ENCODE assay signal across 9 cellular contexts in the genomic region with DNA sequence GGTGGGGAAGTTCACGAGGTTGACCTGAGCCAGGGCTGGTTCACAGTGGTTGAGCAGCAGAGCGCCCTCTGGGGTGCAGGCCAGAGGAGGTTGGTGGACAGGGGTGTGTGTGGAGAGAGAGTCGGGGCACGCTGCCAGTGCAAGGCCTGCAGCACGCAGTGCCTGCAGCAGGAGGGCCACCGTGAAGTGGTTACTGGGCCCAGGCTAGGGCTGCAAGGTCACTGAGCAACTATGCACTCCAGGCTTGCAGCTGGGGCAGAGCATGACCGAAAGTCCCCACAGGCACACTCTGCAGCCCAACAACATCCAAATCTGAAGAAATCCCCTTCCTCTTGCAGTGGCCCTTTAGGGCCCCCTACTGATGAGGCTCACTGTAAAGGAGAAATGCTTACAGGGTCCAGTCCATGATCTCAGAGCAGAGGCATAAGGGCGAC.
DNase-seq lines count a peak whose midpoint lies in the region; ATAC-seq and TF ChIP-seq lines count a peak whose summit lies in the region.
"Had no signal": no experiment of that assay in that cellular context is flagged by ENCODE, and none has a peak within 500 bp of the region (broad histone marks: within the 10 kb centered on the region; RNA-seq: fewer than 3 reads in every experiment).

No MANE protein-coding gene starts in this region.

- H3K27ac Mint-ChIP-seq in activated CD8-positive, alpha-beta T cell treated with anti-CD3 and anti-CD28 coated beads for 36 hours, result peak overlapping the region; percentile 13
- no peak overlapping the region for H3K27ac Mint-ChIP-seq in type B pancreatic cell
- H3K27ac Mint-ChIP-seq: IgD-negative memory B cell had no signal

- H3K36me3 ChIP-seq in GM06990 (ENCODE audit: control insufficient read depth, insufficient read depth, low read length), result no peaks in the 10 kb centered on the region; the same call in 1 of the 2 replicates
- H3K36me3 ChIP-seq in HEK293 (ENCODE audit: control insufficient read depth in 2 of 2, insufficient read depth in 1 of 2, low read length in 2 of 2), result no peaks in the 10 kb centered on the region; a peak in 1 of 3 replicates

- H3K4me1 ChIP-seq in HEK293 (ENCODE audit: control insufficient read depth, insufficient read depth, low read length), result peaks cover 9% of the 10 kb centered on the region

- CTCF ChIA-PET in HEK293 (lab: Yijun Ruan, JAX), result interaction anchor here (0.5 to 1.3 kb wide), 13 partner anchors 9 to 903 kb away, joined by 3 to 8 read pairs (median 3); no protein-coding TSS in a partner anchor
- CTCF ChIA-PET in activated CD8-positive, alpha-beta T cell treated with anti-CD3 and anti-CD28 coated beads for 36 hours (lab: Charles Lee), result interaction anchor here (0.8 to 4.4 kb wide), 8 partner anchors 12 to 269 kb away, joined by 3 to 43 read pairs (median 4); no protein-coding TSS in a partner anchor

- ATAC-seq in activated CD8-positive, alpha-beta T cell treated with anti-CD3 and anti-CD28 coated beads for 36 hours, result peak; percentile 56
- ATAC-seq in left lobe of liver, result peak; percentile 68

- no peaks in the 10 kb centered on the region for H3K27me3 Mint-ChIP-seq in activated CD8-positive, alpha-beta T cell treated with anti-CD3 and anti-CD28 coated beads for 36 hours
- H3K27me3 Mint-ChIP-seq in type B pancreatic cell, result peaks cover 10% of the 10 kb centered on the region
- H3K27me3 Mint-ChIP-seq: IgD-negative memory B cell had no signal

- no peak overlapping the region for H3K27ac ChIP-seq in HEK293 (ENCODE audit: extremely low read depth, low read depth, low read length)

- TF ChIP-seq CTCF in GM06990 (IDR thresholded peaks at IDR 0.05; ENCODE audit: insufficient read depth, low read length, poor library complexity, severe bottlenecking) (peak; percentile 53), HEK293 (tag by site-specific recombination; IDR thresholded peaks at IDR 0.05) (peak; percentile 61), type B pancreatic cell (conservative IDR thresholded peaks at IDR 0.05) (no peak)
- TF ChIP-seq CTCF in activated CD8-positive, alpha-beta T cell treated with anti-CD3 and anti-CD28 coated beads for 36 hours (IDR thresholded peaks at IDR 0.05), result no peak

- DNase-seq in GM06990 (ENCODE audit: extremely low read depth, insufficient read length) (peak; percentile 65), left lobe of liver (ENCODE audit: low spot score) (no peak), type B pancreatic cell (ENCODE audit: extremely low spot score, unreplicated experiment) (no peak), dedifferentiated amniotic fluid mesenchymal stem cell (ENCODE audit: extremely low spot score) (no peak), COLO829 (ENCODE audit: low spot score) (no peak)
- DNase-seq in activated CD8-positive, alpha-beta T cell treated with anti-CD3 and anti-CD28 coated beads for 36 hours, result peak; percentile 16
- DNase-seq in stimulated activated CD4-positive, alpha-beta T cell treated with anti-CD3 and anti-CD28 coated beads, Interleukin-4, amount 100 ng/mL, for 4 hours, result no peak

- no peaks in the 10 kb centered on the region for H3K27me3 ChIP-seq in GM06990 (replicated peaks; ENCODE audit: control insufficient read depth, insufficient read depth, low read length)

- no peaks in the 10 kb centered on the region for H3K9me3 ChIP-seq in HEK293 (ENCODE audit: control insufficient read depth, insufficient read depth, low read depth, low read length)

- POLR2A ChIA-PET in HEK293 (lab: Yijun Ruan, JAX), result no interaction called here
- POLR2A ChIA-PET in activated CD8-positive, alpha-beta T cell treated with anti-CD3 and anti-CD28 coated beads for 36 hours (lab: Charles Lee), result no interaction called here

- H3K36me3 Mint-ChIP-seq in activated CD8-positive, alpha-beta T cell treated with anti-CD3 and anti-CD28 coated beads for 36 hours (ENCODE audit: low read depth), result peaks cover 10% of the 10 kb centered on the region
- no peaks in the 10 kb centered on the region for H3K36me3 Mint-ChIP-seq in type B pancreatic cell

- H3K4me3 ChIP-seq in GM06990 (replicated peaks; ENCODE audit: low read depth, low read length), result no peak overlapping the region
- no peak overlapping the region for H3K4me3 ChIP-seq in HEK293 (ENCODE audit: low read depth, low read length)

- H3K9me3 Mint-ChIP-seq in activated CD8-positive, alpha-beta T cell treated with anti-CD3 and anti-CD28 coated beads for 36 hours, result no peaks in the 10 kb centered on the region
- H3K9me3 Mint-ChIP-seq in type B pancreatic cell, result no peaks in the 10 kb centered on the region

- no peak overlapping the region for H3K4me3 Mint-ChIP-seq in activated CD8-positive, alpha-beta T cell treated with anti-CD3 and anti-CD28 coated beads for 36 hours
- no peak overlapping the region for H3K4me3 Mint-ChIP-seq in type B pancreatic cell
- H3K4me3 Mint-ChIP-seq: IgD-negative memory B cell had no signal

- H3K4me1 Mint-ChIP-seq in activated CD8-positive, alpha-beta T cell treated with anti-CD3 and anti-CD28 coated beads for 36 hours (ENCODE audit: low read depth), result no peaks in the 10 kb centered on the region
- H3K4me1 Mint-ChIP-seq in type B pancreatic cell (ENCODE audit: unreplicated experiment), result peaks cover 3% of the 10 kb centered on the region
- H3K4me1 Mint-ChIP-seq: IgD-negative memory B cell had no signal

- intact Hi-C loops in activated CD8-positive, alpha-beta T cell treated with anti-CD3 and anti-CD28 coated beads for 36 hours (cut with micrococcal nuclease), result no loop called here

TF ChIP-seq in HEK293, 187 proteins besides CTCF, POLR2A, EP300 and RAD21:
- TF ChIP-seq ZNF510 (tag by site-specific recombination; IDR thresholded peaks at IDR 0.05; ENCODE audit: insufficient replicate concordance), result no peak
- TF ChIP-seq ZNF654 (tag by site-specific recombination; IDR thresholded peaks at IDR 0.05; ENCODE audit: low read depth), result peak; percentile 5; the same call in 1 of the 2 replicates
- TF ChIP-seq, protein P1, sequence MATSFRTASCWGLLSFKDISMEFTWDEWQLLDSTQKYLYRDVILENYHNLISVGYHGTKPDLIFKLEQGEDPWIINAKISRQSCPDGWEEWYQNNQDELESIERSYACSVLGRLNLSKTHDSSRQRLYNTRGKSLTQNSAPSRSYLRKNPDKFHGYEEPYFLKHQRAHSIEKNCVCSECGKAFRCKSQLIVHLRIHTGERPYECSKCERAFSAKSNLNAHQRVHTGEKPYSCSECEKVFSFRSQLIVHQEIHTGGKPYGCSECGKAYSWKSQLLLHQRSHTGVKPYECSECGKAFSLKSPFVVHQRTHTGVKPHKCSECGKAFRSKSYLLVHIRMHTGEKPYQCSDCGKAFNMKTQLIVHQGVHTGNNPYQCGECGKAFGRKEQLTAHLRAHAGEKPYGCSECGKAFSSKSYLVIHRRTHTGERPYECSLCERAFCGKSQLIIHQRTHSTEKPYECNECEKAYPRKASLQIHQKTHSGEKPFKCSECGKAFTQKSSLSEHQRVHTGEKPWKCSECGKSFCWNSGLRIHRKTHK (tag by site-specific recombination; IDR thresholded peaks at IDR 0.05), result no peak
- TF ChIP-seq ZIC2 (tag by site-specific recombination; IDR thresholded peaks at IDR 0.05), result peak; percentile 24; the same call in 1 of the 2 replicates
- 0 out of 2 replicates have a peak, but pooled peaks have one; percentile 44 for TF ChIP-seq MZF1 (tag by site-specific recombination; IDR thresholded peaks at IDR 0.05; ENCODE audit: borderline replicate concordance)

Comparison
In these comparisons a context has a peak if more than half of its experiments do, and no peak if none do; other contexts are left out.
1. DNase-seq: peak in GM06990 (single experiment) and activated CD8-positive, alpha-beta T cell treated with anti-CD3 and anti-CD28 coated beads for 36 hours (single experiment); none in left lobe of liver (single experiment), type B pancreatic cell (single experiment), dedifferentiated amniotic fluid mesenchymal stem cell (single experiment), stimulated activated CD4-positive, alpha-beta T cell treated with anti-CD3 and anti-CD28 coated beads, Interleukin-4, amount 100 ng/mL, for 4 hours (0 of 2) and COLO829 (single experiment).
2. CTCF ChIP-seq: peak in GM06990 (single experiment) and HEK293 (single experiment); none in activated CD8-positive, alpha-beta T cell treated with anti-CD3 and anti-CD28 coated beads for 36 hours (single experiment) and type B pancreatic cell (single experiment).